In genomic region chr16:8600144-8600856, GRCh38 we compare ENCODE assay signal across 1 cellular context.
TF ChIP-seq lines count a peak whose summit lies in the region.

No MANE protein-coding gene starts in this region.

TF ChIP-seq in HepG2, 621 proteins besides CTCF, POLR2A, EP300 and RAD21 (continued from another document):
- no peak for TF ChIP-seq NR2F6 (IDR thresholded peaks at IDR 0.05)
- no peak for TF ChIP-seq NR2F6 (CRISPR knock-in tag; IDR thresholded peaks at IDR 0.05)
- TF ChIP-seq ZNF501 (CRISPR knock-in tag; IDR thresholded peaks at IDR 0.05): peak; percentile 53; the same call in 1 of the 2 replicates
- TF ChIP-seq NPAS2 (CRISPR knock-in tag; IDR thresholded peaks at IDR 0.05; ENCODE audit: borderline replicate concordance): no peak
- TF ChIP-seq MAFG (CRISPR knock-in tag; IDR thresholded peaks at IDR 0.05): no peak
- no peak for TF ChIP-seq ELF1 (CRISPR knock-in tag; IDR thresholded peaks at IDR 0.05)
- no peak for TF ChIP-seq TOPORS (CRISPR knock-in tag; IDR thresholded peaks at IDR 0.05)
- TF ChIP-seq MAFF (IDR thresholded peaks at IDR 0.05; ENCODE audit: low read depth, low read length): 0 out of 2 replicates have a peak, but pooled peaks have one; percentile 6
- 0 out of 2 replicates have a peak, but pooled peaks have one; percentile 26 for TF ChIP-seq BATF2 (CRISPR knock-in tag; IDR thresholded peaks at IDR 0.05)
- TF ChIP-seq ATF7-NPFF (CRISPR knock-in tag; IDR thresholded peaks at IDR 0.05; ENCODE audit: low read depth): no peak
- peak; percentile 10 to 30; a peak in 2 of 4 replicates for TF ChIP-seq MAFK (conservative IDR thresholded peaks at IDR 0.05 in 1 of 2, IDR thresholded peaks at IDR 0.05 in 1 of 2; ENCODE audit: low read length in 2 of 2)
- TF ChIP-seq ESRRA (CRISPR knock-in tag; IDR thresholded peaks at IDR 0.05; ENCODE audit: low read depth): 0 out of 2 replicates have a peak, but pooled peaks have one; percentile 54
- no peak for TF ChIP-seq ZBED4 (CRISPR knock-in tag; IDR thresholded peaks at IDR 0.05; ENCODE audit: borderline replicate concordance)
- no peak for TF ChIP-seq ARID2 (CRISPR knock-in tag; IDR thresholded peaks at IDR 0.05; ENCODE audit: borderline replicate concordance)
- 0 out of 2 replicates have a peak, but pooled peaks have one; percentile 40 for TF ChIP-seq ZNF432 (CRISPR knock-in tag; IDR thresholded peaks at IDR 0.05; ENCODE audit: borderline replicate concordance)
- TF ChIP-seq ZNF138 (CRISPR knock-in tag; IDR thresholded peaks at IDR 0.05; ENCODE audit: low read depth): no peak
- 0 out of 2 replicates have a peak, but pooled peaks have one; percentile 59 for TF ChIP-seq HOXA9 (CRISPR knock-in tag; IDR thresholded peaks at IDR 0.05; ENCODE audit: borderline replicate concordance)
- peak; percentile 43; the same call in 1 of the 2 replicates for TF ChIP-seq CEBPG (CRISPR knock-in tag; IDR thresholded peaks at IDR 0.05)
- TF ChIP-seq EEA1 (CRISPR knock-in tag; IDR thresholded peaks at IDR 0.05; ENCODE audit: borderline replicate concordance): no peak
- 0 out of 2 replicates have a peak, but pooled peaks have one; percentile 47 for TF ChIP-seq ZNF589 (CRISPR knock-in tag; conservative IDR thresholded peaks at IDR 0.05)
- no peak for TF ChIP-seq BCL6 (CRISPR knock-in tag; IDR thresholded peaks at IDR 0.05)
- TF ChIP-seq HIVEP1 (CRISPR knock-in tag; IDR thresholded peaks at IDR 0.05): 0 out of 2 replicates have a peak, but pooled peaks have one; percentile 34
- no peak for TF ChIP-seq ZMAT5 (CRISPR knock-in tag; IDR thresholded peaks at IDR 0.05; ENCODE audit: borderline replicate concordance, low read depth)
- TF ChIP-seq KDM2A (CRISPR knock-in tag; IDR thresholded peaks at IDR 0.05; ENCODE audit: borderline replicate concordance, low read depth): 0 out of 2 replicates have a peak, but pooled peaks have one; percentile 25
- no peak for TF ChIP-seq CBFB (CRISPR knock-in tag; IDR thresholded peaks at IDR 0.05)
- TF ChIP-seq ZFP91 (CRISPR knock-in tag; IDR thresholded peaks at IDR 0.05; ENCODE audit: borderline replicate concordance): no peak
TF ChIP-seq in HepG2: peak in this region for 13.
